ENCODE assay signal across 19 cellular contexts in the genomic region with DNA sequence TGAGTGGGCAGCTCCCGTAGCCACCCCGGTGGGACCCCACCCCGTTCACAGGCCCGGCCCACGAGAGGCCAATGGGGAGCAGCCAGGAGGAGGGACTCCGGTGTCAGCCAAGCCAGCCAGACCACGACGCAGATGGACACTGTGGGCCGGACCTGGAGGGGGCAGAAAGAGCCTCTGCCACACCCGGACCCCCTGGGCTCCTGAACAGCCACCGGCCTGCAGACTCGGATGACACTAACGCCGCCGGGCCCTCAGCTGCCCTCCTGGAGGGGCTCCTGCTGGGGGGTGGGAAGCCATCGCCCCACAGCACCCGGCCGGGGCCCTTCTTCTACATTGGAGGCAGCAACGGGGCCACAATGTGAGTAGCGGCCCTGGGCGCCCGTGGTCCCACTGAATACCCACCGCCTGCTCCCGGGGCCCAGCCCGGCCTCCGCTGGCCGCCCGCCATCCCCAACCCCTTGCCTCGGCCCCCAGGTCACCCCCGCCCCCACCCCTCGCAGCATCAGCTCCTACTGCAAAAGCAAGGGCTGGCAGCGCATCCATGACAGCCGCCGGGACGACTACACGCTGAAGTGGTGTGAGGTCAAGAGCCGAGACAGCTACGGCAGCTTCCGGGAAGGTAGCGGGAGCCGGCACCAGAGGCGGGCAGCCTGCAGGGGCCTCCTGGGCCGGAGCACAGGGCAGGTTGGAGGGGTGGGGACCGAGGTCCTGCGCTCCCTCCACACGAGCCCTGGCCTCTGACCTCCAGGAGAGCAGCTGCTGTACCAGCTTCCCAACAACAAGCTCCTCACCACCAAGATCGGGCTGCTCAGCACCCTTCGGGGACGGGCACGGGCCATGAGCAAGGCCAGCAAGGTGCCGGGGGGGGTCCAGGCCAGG. TPM values are rescaled to one million over a fixed set of nuclear protein-coding genes. Genes with fewer than 3 reads are reported as not detected.
A peak's percentile ranks its signal among the peaks of the same experiment; 100 is the strongest.
DNase-seq lines count a peak whose midpoint lies in the region; ATAC-seq and TF ChIP-seq lines count a peak whose summit lies in the region.
"Had no signal": no experiment of that assay in that cellular context is flagged by ENCODE, and none has a peak within 500 bp of the region (broad histone marks: within the 10 kb centered on the region; RNA-seq: fewer than 3 reads in every experiment).

No MANE protein-coding gene starts in this region.

- no peak for ATAC-seq in naive thymus-derived CD4-positive, alpha-beta T cell
- ATAC-seq: left colon had no signal

- intact Hi-C loops in naive thymus-derived CD4-positive, alpha-beta T cell (cut with micrococcal nuclease): no loop called here
- intact Hi-C loops in vagina (cut with DNase I): no loop called here

- H3K4me3 ChIP-seq in osteoblast (ENCODE audit: insufficient read depth, low read length) (no peak overlapping the region), vagina (no peak overlapping the region)
- H3K4me3 ChIP-seq in naive thymus-derived CD4-positive, alpha-beta T cell (ENCODE audit: low read length): no peak overlapping the region
- H3K4me3 ChIP-seq: Peyer's patch had no signal

- H3K27me3 ChIP-seq in osteoblast (ENCODE audit: insufficient read depth, low read length): peaks cover 16% of the 10 kb centered on the region
- no peaks in the 10 kb centered on the region for H3K27me3 ChIP-seq in naive thymus-derived CD4-positive, alpha-beta T cell (ENCODE audit: control insufficient read depth in 2 of 2, insufficient read depth in 2 of 2, low read length in 2 of 2)
- peaks cover 4% of the 10 kb centered on the region for H3K27me3 ChIP-seq in vagina
- H3K27me3 ChIP-seq: Peyer's patch had no signal

- DNase-seq in NCI-H2227 (lab: John Stamatoyannopoulos, UW; ENCODE audit: unreplicated experiment): peak; percentile 58
- DNase-seq in NCI-H2227 treated with DMSO at 0.1 percent for 48 hours (lab: John Stamatoyannopoulos, UW): no peak
- peak; percentile 3 for DNase-seq in endothelial cell (ENCODE audit: low spot score)
- peak; percentile 87 for DNase-seq in osteoblast (ENCODE audit: insufficient read length, low spot score, missing footprints)
- no peak for DNase-seq in naive thymus-derived CD4-positive, alpha-beta T cell
- DNase-seq in vagina (ENCODE audit: extremely low spot score in 2 of 2): no peak
- DNase-seq: 8988T; activated CD4-positive, alpha-beta T cell treated with anti-CD3 and anti-CD28 coated beads for 1 hour; GOT3; hippocampal formation; left colon; MM.1S; NCI-H1930; NCI-H526 treated with DMSO at 0.1 percent for 48 hours; substantia nigra had no signal

- H3K9me3 ChIP-seq in osteoblast (ENCODE audit: low read depth, low read length) (no peaks in the 10 kb centered on the region), vagina (no peaks in the 10 kb centered on the region)
- no peaks in the 10 kb centered on the region for H3K9me3 ChIP-seq in naive thymus-derived CD4-positive, alpha-beta T cell (ENCODE audit: control insufficient read depth in 2 of 3, low read length in 3 of 3)
- H3K9me3 ChIP-seq: Peyer's patch had no signal

- H3K36me3 Mint-ChIP-seq in endothelial cell (ENCODE audit: low read depth, unreplicated experiment): peaks cover 4% of the 10 kb centered on the region
- H3K36me3 Mint-ChIP-seq in naive thymus-derived CD4-positive, alpha-beta T cell: no peaks in the 10 kb centered on the region
- H3K36me3 Mint-ChIP-seq: activated naive CD4-positive, alpha-beta T cell treated with anti-CD3 and anti-CD28 coated beads, Interleukin-2, amount 50 U/mL, for 24 hours; brain had no signal

- TF ChIP-seq POLR2A in vagina (IDR thresholded peaks at IDR 0.05): no peak

- H3K36me3 ChIP-seq in osteoblast (ENCODE audit: insufficient read depth, low read length) (no peaks in the 10 kb centered on the region), vagina (no peaks in the 10 kb centered on the region)
- no peaks in the 10 kb centered on the region for H3K36me3 ChIP-seq in naive thymus-derived CD4-positive, alpha-beta T cell (ENCODE audit: control insufficient read depth in 2 of 3, insufficient read depth in 3 of 3, low read length in 3 of 3)
- H3K36me3 ChIP-seq: Peyer's patch had no signal

- no peak overlapping the region for H3K4me2 ChIP-seq in osteoblast (ENCODE audit: insufficient read depth, low read length)

- TF ChIP-seq CTCF in endothelial cell (IDR thresholded peaks at IDR 0.05; ENCODE audit: unreplicated experiment) (no peak), osteoblast (IDR thresholded peaks at IDR 0.05; ENCODE audit: extremely low read depth, low read depth, low read length) (no peak), vagina (IDR thresholded peaks at IDR 0.05) (no peak)

- no peaks in the 10 kb centered on the region for H3K79me2 ChIP-seq in osteoblast (ENCODE audit: insufficient read depth, low read length)

- H3K9me3 Mint-ChIP-seq in endothelial cell (ENCODE audit: unreplicated experiment): no peaks in the 10 kb centered on the region
- peaks cover 0 to 2% (median 0%) of the 10 kb centered on the region in 11 donors for H3K9me3 Mint-ChIP-seq in naive thymus-derived CD4-positive, alpha-beta T cell
- H3K9me3 Mint-ChIP-seq: activated naive CD4-positive, alpha-beta T cell treated with anti-CD3 and anti-CD28 coated beads, Interleukin-2, amount 50 U/mL, for 24 hours; T-helper 1 cell treated with Interleukin-12 subunit alpha and Interleukin-12 subunit beta and Interleukin-4 antibody, amounts not matched to agents 30 μg/mL and 1 μg/mL, for 36 hours had no signal

- CTCF ChIA-PET in naive thymus-derived CD4-positive, alpha-beta T cell (lab: Charles Lee): no interaction called here

- no peak overlapping the region for H2AFZ ChIP-seq in osteoblast (ENCODE audit: low read length)

- no peaks in the 10 kb centered on the region for H3K4me1 Mint-ChIP-seq in endothelial cell (ENCODE audit: unreplicated experiment)
- peaks cover 0 to 10% (median 3%) of the 10 kb centered on the region in 7 donors for H3K4me1 Mint-ChIP-seq in naive thymus-derived CD4-positive, alpha-beta T cell

- H3K27ac ChIP-seq in osteoblast (ENCODE audit: low read depth, low read length): no peak overlapping the region
- no peak overlapping the region for H3K27ac ChIP-seq in naive thymus-derived CD4-positive, alpha-beta T cell (ENCODE audit: low read depth, low read length)
- H3K27ac ChIP-seq in vagina: no peak overlapping the region
- H3K27ac ChIP-seq: Peyer's patch had no signal

- no peaks in the 10 kb centered on the region for H3K4me1 ChIP-seq in osteoblast (ENCODE audit: insufficient read depth, low read length)
- no peaks in the 10 kb centered on the region for H3K4me1 ChIP-seq in naive thymus-derived CD4-positive, alpha-beta T cell (ENCODE audit: control insufficient read depth in 2 of 2, insufficient read depth in 2 of 2, low read length in 2 of 2)
- H3K4me1 ChIP-seq in vagina: no peaks in the 10 kb centered on the region
- H3K4me1 ChIP-seq: Peyer's patch had no signal

- no peak overlapping the region for H3K27ac Mint-ChIP-seq in endothelial cell (ENCODE audit: unreplicated experiment)
- no peak overlapping the region for H3K27ac Mint-ChIP-seq in naive thymus-derived CD4-positive, alpha-beta T cell
- H3K27ac Mint-ChIP-seq: activated naive CD4-positive, alpha-beta T cell treated with anti-CD3 and anti-CD28 coated beads, Interleukin-2, amount 50 U/mL, for 24 hours; T-helper 1 cell treated with Interleukin-12 subunit alpha and Interleukin-12 subunit beta and Interleukin-4 antibody, amounts not matched to agents 30 μg/mL and 1 μg/mL, for 36 hours had no signal

- no peak overlapping the region for H3K4me3 Mint-ChIP-seq in endothelial cell (ENCODE audit: unreplicated experiment)
- no peak overlapping the region for H3K4me3 Mint-ChIP-seq in naive thymus-derived CD4-positive, alpha-beta T cell
- H3K4me3 Mint-ChIP-seq: activated naive CD4-positive, alpha-beta T cell treated with anti-CD3 and anti-CD28 coated beads, Interleukin-2, amount 50 U/mL, for 24 hours; T-helper 1 cell treated with Interleukin-12 subunit alpha and Interleukin-12 subunit beta and Interleukin-4 antibody, amounts not matched to agents 30 μg/mL and 1 μg/mL, for 36 hours had no signal

- no peaks in the 10 kb centered on the region for H4K20me1 ChIP-seq in osteoblast (ENCODE audit: insufficient read depth, low read length)

- peaks cover 2% of the 10 kb centered on the region for H3K27me3 Mint-ChIP-seq in endothelial cell (ENCODE audit: unreplicated experiment)
- H3K27me3 Mint-ChIP-seq in naive thymus-derived CD4-positive, alpha-beta T cell: peaks cover 0 to 20% (median 5%) of the 10 kb centered on the region in 5 donors

- POLR2A ChIA-PET in naive thymus-derived CD4-positive, alpha-beta T cell (lab: Charles Lee): no interaction called here

RNA-seq across cellular contexts. Expression of gene TTLL10, which starts 6.5 kb away (rescaled TPM):
- total RNA-seq in endothelial cell (ENCODE audit: unreplicated experiment): not detected
- total RNA-seq in osteoblast: not detected in 2 replicates
- total RNA-seq in naive thymus-derived CD4-positive, alpha-beta T cell: under 1 TPM in 2 of 5 experiments, not detected in 3; 0.58 to 0.80 TPM
- not detected for polyA plus RNA-seq in naive thymus-derived CD4-positive, alpha-beta T cell
- total RNA-seq in vagina: not detected

RNA-seq across cellular contexts. Expression of gene TNFRSF18, which starts 26.2 kb away (rescaled TPM):
- total RNA-seq in endothelial cell (ENCODE audit: unreplicated experiment) (not detected), osteoblast (0.29 TPM in 1 of 2 replicates, not detected in the other), vagina (4.4 TPM)
- total RNA-seq in naive thymus-derived CD4-positive, alpha-beta T cell: 10 to 100 TPM in 2 of 5 experiments, 1 to 10 TPM in 1, not detected in 2; 2.6 to 81.7 (median 12.6) TPM
- under 1 TPM in 1 of 2 donors, not detected in 1; 0.32 TPM for polyA plus RNA-seq in naive thymus-derived CD4-positive, alpha-beta T cell

RNA-seq across cellular contexts. Expression of gene TNFRSF4, which starts 33.7 kb away (rescaled TPM):
- total RNA-seq in endothelial cell (ENCODE audit: unreplicated experiment) (0.80 TPM), osteoblast (under 0.01 TPM in 1 of 2 replicates, not detected in the other), vagina (not detected)
- total RNA-seq in naive thymus-derived CD4-positive, alpha-beta T cell: 100 to 1,000 TPM in 1 of 5 experiments, 10 to 100 TPM in 1, 1 to 10 TPM in 2, under 1 TPM in 1; 0.49 to 192 (median 7.8) TPM
- polyA plus RNA-seq in naive thymus-derived CD4-positive, alpha-beta T cell: 1 to 10 TPM; 1.4 to 1.5 TPM

RNA-seq across cellular contexts. Expression of gene SDF4, which starts 51.6 kb away (rescaled TPM):
- total RNA-seq in endothelial cell (ENCODE audit: unreplicated experiment): 130 TPM
- 136 and 151 TPM in 2 replicates for total RNA-seq in osteoblast
- total RNA-seq in naive thymus-derived CD4-positive, alpha-beta T cell: 100 to 1,000 TPM in 4 of 5 experiments, 10 to 100 TPM in 1; 75.8 to 124 (median 110) TPM
- polyA plus RNA-seq in naive thymus-derived CD4-positive, alpha-beta T cell: 10 to 100 TPM; 74.8 to 90.7 TPM
- 74.2 TPM for total RNA-seq in vagina

RNA-seq across cellular contexts. Expression of gene B3GALT6, which starts 51.8 kb away (rescaled TPM):
- total RNA-seq in endothelial cell (ENCODE audit: unreplicated experiment) (43.2 TPM), osteoblast (26.5 and 29.7 TPM in 2 replicates), vagina (11.0 TPM)
- 10 to 100 TPM; 10.9 to 29.0 (median 22.8) TPM for total RNA-seq in naive thymus-derived CD4-positive, alpha-beta T cell
- 10 to 100 TPM in 1 of 2 donors, 1 to 10 TPM in 1; 7.2 to 12.7 TPM for polyA plus RNA-seq in naive thymus-derived CD4-positive, alpha-beta T cell

Comparison
In these comparisons a context has a peak if more than half of its experiments do, and no peak if none do; other contexts are left out.
1. DNase-seq: peak in NCI-H2227 (single experiment), endothelial cell (single experiment) and osteoblast (single experiment); none in NCI-H2227 treated with DMSO at 0.1 percent for 48 hours (single experiment), naive thymus-derived CD4-positive, alpha-beta T cell (0 of 9) and vagina (0 of 2).